In the genomic region with DNA sequence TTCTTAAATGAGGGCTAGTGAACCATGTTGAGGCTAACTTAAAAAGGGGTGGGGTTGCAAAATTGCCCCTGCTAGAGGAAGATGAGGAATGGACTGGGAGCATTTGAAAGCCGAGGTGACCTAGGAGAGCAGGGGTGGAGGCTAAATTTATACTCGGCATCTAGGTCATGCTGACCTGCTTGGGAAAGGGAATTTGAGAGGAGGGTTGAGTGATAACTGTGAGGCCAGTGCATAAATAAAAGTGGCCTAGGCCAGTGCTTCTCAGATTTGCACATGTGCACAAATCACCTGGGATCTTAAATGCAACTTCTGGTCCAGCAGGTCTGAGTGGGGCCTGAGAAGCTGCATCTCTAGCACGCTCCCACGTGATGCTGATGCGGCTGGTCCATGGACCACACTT, we compare ENCODE assay signal across 1 cellular context.
TF ChIP-seq lines count a peak whose summit lies in the region.

No MANE protein-coding gene starts in this region.

TF ChIP-seq in IMR-90, 13 proteins besides CTCF, POLR2A, EP300 and RAD21:
- TF ChIP-seq MAZ (IDR thresholded peaks at IDR 0.05; ENCODE audit: borderline replicate concordance, low read depth, low read length) = no peak
- no peak for TF ChIP-seq CHD1 (IDR thresholded peaks at IDR 0.05; ENCODE audit: low read depth, low read length)
- no peak for TF ChIP-seq RFX5 (IDR thresholded peaks at IDR 0.05; ENCODE audit: low read depth, low read length)
- TF ChIP-seq, protein P1, sequence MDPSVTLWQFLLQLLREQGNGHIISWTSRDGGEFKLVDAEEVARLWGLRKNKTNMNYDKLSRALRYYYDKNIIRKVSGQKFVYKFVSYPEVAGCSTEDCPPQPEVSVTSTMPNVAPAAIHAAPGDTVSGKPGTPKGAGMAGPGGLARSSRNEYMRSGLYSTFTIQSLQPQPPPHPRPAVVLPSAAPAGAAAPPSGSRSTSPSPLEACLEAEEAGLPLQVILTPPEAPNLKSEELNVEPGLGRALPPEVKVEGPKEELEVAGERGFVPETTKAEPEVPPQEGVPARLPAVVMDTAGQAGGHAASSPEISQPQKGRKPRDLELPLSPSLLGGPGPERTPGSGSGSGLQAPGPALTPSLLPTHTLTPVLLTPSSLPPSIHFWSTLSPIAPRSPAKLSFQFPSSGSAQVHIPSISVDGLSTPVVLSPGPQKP (IDR thresholded peaks at IDR 0.05; ENCODE audit: borderline replicate concordance, low read depth, low read length) = no peak
- TF ChIP-seq NFE2L2 (IDR thresholded peaks at IDR 0.05; ENCODE audit: low read depth, low read length) = no peak
- TF ChIP-seq, protein P2, sequence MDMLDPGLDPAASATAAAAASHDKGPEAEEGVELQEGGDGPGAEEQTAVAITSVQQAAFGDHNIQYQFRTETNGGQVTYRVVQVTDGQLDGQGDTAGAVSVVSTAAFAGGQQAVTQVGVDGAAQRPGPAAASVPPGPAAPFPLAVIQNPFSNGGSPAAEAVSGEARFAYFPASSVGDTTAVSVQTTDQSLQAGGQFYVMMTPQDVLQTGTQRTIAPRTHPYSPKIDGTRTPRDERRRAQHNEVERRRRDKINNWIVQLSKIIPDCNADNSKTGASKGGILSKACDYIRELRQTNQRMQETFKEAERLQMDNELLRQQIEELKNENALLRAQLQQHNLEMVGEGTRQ (IDR thresholded peaks at IDR 0.05; ENCODE audit: low read depth, low read length) = no peak
- TF ChIP-seq SMC3 (IDR thresholded peaks at IDR 0.05; ENCODE audit: low read depth, low read length) = no peak
- no peak for TF ChIP-seq BHLHE40 (IDR thresholded peaks at IDR 0.05; ENCODE audit: low read depth, low read length)
